8 cellular contexts compared by ENCODE assay signal in genomic region chr7:50449881-50450690, GRCh38. TPM values are rescaled to one million over a fixed set of nuclear protein-coding genes. Genes with fewer than 3 reads are reported as not detected.
DNase-seq lines count a peak whose midpoint lies in the region; ATAC-seq and TF ChIP-seq lines count a peak whose summit lies in the region.

Gene FIGNL1 (minus strand): TSS chr7:50450350. CDS start chr7:50447287, 3,063 bp downstream.

- H3K4me1 Mint-ChIP-seq in activated naive CD8-positive, alpha-beta T cell treated with anti-CD3 and anti-CD28 coated beads, Interleukin-2, amount 50 U/mL, for 24 hours, result peaks cover 50% of the 10 kb centered on the region

- peak; percentile 85 for DNase-seq in NCI-H1092 treated with DMSO at 0.1 percent for 48 hours (lab: John Stamatoyannopoulos, UW)
- DNase-seq in T follicular helper cell (ENCODE audit: low read depth), result peak; percentile 64
- peak; percentile 87 for DNase-seq in activated naive CD8-positive, alpha-beta T cell treated with anti-CD3 and anti-CD28 coated beads, Interleukin-2, amount 50 U/mL, for 24 hours
- DNase-seq in cardiac septum (ENCODE audit: low spot score), result peak; percentile 87
- peak; percentile 92 for DNase-seq in posterior vena cava (ENCODE audit: low spot score)
- DNase-seq in upper lobe of left lung, result peak; percentile 74 to 97

- peak within 1 kb of the TSS; percentile 79 for H3K27ac Mint-ChIP-seq in activated naive CD8-positive, alpha-beta T cell treated with anti-CD3 and anti-CD28 coated beads, Interleukin-2, amount 50 U/mL, for 24 hours

- no peaks in the 10 kb centered on the region for H3K27me3 Mint-ChIP-seq in activated naive CD8-positive, alpha-beta T cell treated with anti-CD3 and anti-CD28 coated beads, Interleukin-2, amount 50 U/mL, for 24 hours

- H3K4me3 Mint-ChIP-seq in activated naive CD8-positive, alpha-beta T cell treated with anti-CD3 and anti-CD28 coated beads, Interleukin-2, amount 50 U/mL, for 24 hours, result peak within 1 kb of the TSS; percentile 90

- ATAC-seq in HG02623 (IDR thresholded peaks at IDR 0.05; ENCODE audit: unreplicated experiment), result peak; percentile 75
- ATAC-seq in activated naive CD8-positive, alpha-beta T cell treated with anti-CD3 and anti-CD28 coated beads, Interleukin-2, amount 50 U/mL, for 24 hours, result peak; percentile 91
- peak; percentile 96 to 98 for ATAC-seq in upper lobe of left lung (ENCODE audit: low FRiP score in 2 of 2)

- peak within 1 kb of the TSS; percentile 57 to 86 (median 72) for H3K27ac ChIP-seq in upper lobe of left lung

- intact Hi-C loops in cardiac septum (cut with DNase I), result no loop called here
- intact Hi-C loops in posterior vena cava (cut with DNase I), result no loop called here

- TF ChIP-seq CTCF in GM12875 (IDR thresholded peaks at IDR 0.05; ENCODE audit: borderline replicate concordance, insufficient read depth, low read depth, low read length) (no peak), upper lobe of left lung (IDR thresholded peaks at IDR 0.05) (peak in 2 of 6 experiments; percentile 8 to 16)

- 1 to 5% methylated on average over 20 to 37 of the region's 71 CpGs for WGBS in upper lobe of left lung, 2 donors

- H3K9me3 ChIP-seq in upper lobe of left lung, result no peaks in the 10 kb centered on the region

- TF ChIP-seq EP300 in upper lobe of left lung (IDR thresholded peaks at IDR 0.05), result no peak

- H3K27me3 ChIP-seq in upper lobe of left lung, result no peaks in the 10 kb centered on the region

- H3K4me1 ChIP-seq in upper lobe of left lung, result peaks cover 7 to 16% (median 12%) of the 10 kb centered on the region in 4 donors

- TF ChIP-seq POLR2A in upper lobe of left lung (IDR thresholded peaks at IDR 0.05), result peak in 2 of 4 donors; percentile 36 to 77

- no peaks in the 10 kb centered on the region for H3K9me3 Mint-ChIP-seq in activated naive CD8-positive, alpha-beta T cell treated with anti-CD3 and anti-CD28 coated beads, Interleukin-2, amount 50 U/mL, for 24 hours

- H3K36me3 ChIP-seq in upper lobe of left lung, result peaks cover 0 to 19% (median 10%) of the 10 kb centered on the region in 4 donors

- peaks cover 24% of the 10 kb centered on the region for H3K36me3 Mint-ChIP-seq in activated naive CD8-positive, alpha-beta T cell treated with anti-CD3 and anti-CD28 coated beads, Interleukin-2, amount 50 U/mL, for 24 hours (ENCODE audit: low read depth)

- H3K4me3 ChIP-seq in GM12875 (ENCODE audit: low read depth, low read length), result peak within 1 kb of the TSS; percentile 61
- peak within 1 kb of the TSS; percentile 39 to 97 (median 76) for H3K4me3 ChIP-seq in upper lobe of left lung

RNA-seq across cellular contexts. Expression of gene FIGNL1, which starts in this region (rescaled TPM):
- total RNA-seq in cardiac septum (2.6 TPM), posterior vena cava (1 to 10 TPM; 4.4 to 8.3 TPM), upper lobe of left lung (10 to 100 TPM in 2 of 6 donors, 1 to 10 TPM in 4; 1.9 to 14.7 (median 8.0) TPM)

Comparison
In these comparisons a context has a peak if more than half of its experiments do, and no peak if none do; other contexts are left out.
1. Peak in every context shown above with its lines: DNase-seq, ATAC-seq, H3K4me3 ChIP-seq and H3K27ac ChIP-seq.